Comparison of ENCODE assay signal across 18 cellular contexts in genomic region chr2:240512109-240512485, GRCh38.
"Had no signal": no experiment of that assay in that cellular context is flagged by ENCODE, and none has a peak within 500 bp of the region (broad histone marks: within the 10 kb centered on the region; RNA-seq: fewer than 3 reads in every experiment).

No MANE protein-coding gene starts in this region.

- H3K4me1 ChIP-seq: pancreas, psoas muscle, tibial artery had no signal

- FAIRE-seq: pancreas, urothelium cell line had no signal

- H3K27ac ChIP-seq: foreskin keratinocyte, pancreas, psoas muscle, tibial artery had no signal

- ATAC-seq: activated CD8-positive, alpha-beta T cell treated with anti-CD3 and anti-CD28 coated beads, Interleukin-2, amount 10 ng/mL, durations not matched to agents 7 days and 5 days; activated naive CD4-positive, alpha-beta T cell treated with anti-CD3 and anti-CD28 coated beads, Interleukin-2, amount 50 U/mL, for 72 hours; foreskin keratinocyte; naive thymus-derived CD4-positive, alpha-beta T cell; pancreas; psoas muscle; right cardiac atrium; SK-N-SH treated with all-trans-retinoic acid at 6 μM for 48 hours; stimulated activated naive CD8-positive, alpha-beta T cell treated with anti-CD3 and anti-CD28 coated beads, Interleukin-15, amount 100 ng/mL, for 72 hours had no signal

- H3K27me3 ChIP-seq: foreskin keratinocyte, pancreas, tibial artery had no signal

- H3K36me3 ChIP-seq: pancreas had no signal

- DNase-seq: activated CD4-positive, alpha-beta T cell treated with anti-CD3 and anti-CD28 coated beads for 48 hours; activated CD8-positive, alpha-beta T cell treated with anti-CD3 and anti-CD28 coated beads, Interleukin-2, amount 10 ng/mL, durations not matched to agents 7 days and 5 days; effector CD4-positive, alpha-beta T cell; foreskin keratinocyte; glutamatergic neuron; hippocampal formation; mesendoderm; naive thymus-derived CD4-positive, alpha-beta T cell; psoas muscle; right cardiac atrium; stimulated activated CD4-positive, alpha-beta T cell treated with anti-CD3 and anti-CD28 coated beads, Interleukin-12 subunit alpha, Interleukin-12 subunit beta, amount 100 ng/mL, for 4 hours; stimulated activated CD4-positive, alpha-beta T cell treated with anti-CD3 and anti-CD28 coated beads, Interleukin-4, amount 100 ng/mL, for 4 hours; stimulated activated naive CD8-positive, alpha-beta T cell treated with anti-CD3 and anti-CD28 coated beads, Interleukin-15, amount 100 ng/mL, for 72 hours; tibial artery had no signal

- H3K9me3 ChIP-seq: pancreas, psoas muscle, tibial artery had no signal

- H3K4me3 ChIP-seq: pancreas, psoas muscle, tibial artery had no signal
